Comparison of ENCODE assay signal across 1 cellular context in genomic region chr19:44010468-44010867, GRCh38.
TF ChIP-seq lines count a peak whose summit lies in the region.

No MANE protein-coding gene starts in this region.

TF ChIP-seq in HEK293, 187 proteins besides CTCF, POLR2A, EP300 and RAD21 (continued from another document):
- TF ChIP-seq ZNF48 (tag by site-specific recombination; IDR thresholded peaks at IDR 0.05): no peak
- no peak for TF ChIP-seq KLF1 (tag by site-specific recombination; IDR thresholded peaks at IDR 0.05)
- TF ChIP-seq ZNF274 (IDR thresholded peaks at IDR 0.05; ENCODE audit: low read length): no peak
- no peak for TF ChIP-seq ZNF274 (tag by site-specific recombination; IDR thresholded peaks at IDR 0.05; ENCODE audit: borderline replicate concordance)
- 0 out of 2 replicates have a peak, but pooled peaks have one; percentile 25 for TF ChIP-seq ZNF518A (tag by site-specific recombination; conservative IDR thresholded peaks at IDR 0.05; ENCODE audit: low read depth)
TF ChIP-seq in HEK293: peak in this region for 8.
